In the genomic region with DNA sequence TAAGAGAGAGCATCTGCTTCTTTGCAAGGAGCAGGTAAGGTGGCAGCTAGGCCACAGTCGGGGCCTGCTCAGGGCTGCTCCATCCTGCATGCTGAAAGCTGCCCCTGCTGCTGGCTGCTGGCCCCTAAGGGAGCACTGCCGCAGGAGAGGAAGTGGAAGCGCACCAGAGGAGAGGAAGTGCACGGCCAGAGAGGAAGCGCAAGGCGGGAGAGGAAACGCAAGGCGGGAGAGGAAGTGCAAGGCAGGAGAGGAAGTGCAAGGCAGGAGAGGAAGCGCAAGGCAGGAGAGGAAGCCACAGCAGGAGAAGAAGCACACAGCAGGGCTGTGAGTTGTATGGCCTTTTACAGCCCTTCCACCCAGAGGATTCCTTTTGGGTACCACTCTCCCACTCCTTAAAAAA, we compare ENCODE assay signal across 10 cellular contexts.
A peak's percentile ranks its signal among the peaks of the same experiment; 100 is the strongest.
DNase-seq lines count a peak whose midpoint lies in the region; ATAC-seq and TF ChIP-seq lines count a peak whose summit lies in the region.
"Had no signal": no experiment of that assay in that cellular context is flagged by ENCODE, and none has a peak within 500 bp of the region (broad histone marks: within the 10 kb centered on the region; RNA-seq: fewer than 3 reads in every experiment).

No MANE protein-coding gene starts in this region.

- no peaks in the 10 kb centered on the region for H3K27me3 ChIP-seq in CD4-positive, CD25-positive, alpha-beta regulatory T cell (ENCODE audit: control insufficient read depth, insufficient read depth, low read length)
- H3K27me3 ChIP-seq in hepatocyte = no peaks in the 10 kb centered on the region

- H3K4me2 ChIP-seq in hepatocyte = no peak overlapping the region

- TF ChIP-seq CTCF in nephron (IDR thresholded peaks at IDR 0.05; ENCODE audit: unreplicated experiment in 3 of 3) (no peak), hepatocyte (IDR thresholded peaks at IDR 0.05; ENCODE audit: poor library complexity) (no peak)

- no peaks in the 10 kb centered on the region for H3K4me1 ChIP-seq in CD4-positive, CD25-positive, alpha-beta regulatory T cell (ENCODE audit: control insufficient read depth, insufficient read depth, low read length, poor library complexity, severe bottlenecking)
- peaks cover 8% of the 10 kb centered on the region for H3K4me1 ChIP-seq in hepatocyte (ENCODE audit: insufficient read depth)
- H3K4me1 ChIP-seq: prostate gland had no signal

- H3K79me2 ChIP-seq in hepatocyte = no peaks in the 10 kb centered on the region

- H3K27me3 Mint-ChIP-seq in CD4-positive, CD25-positive, alpha-beta regulatory T cell = no peaks in the 10 kb centered on the region
- H3K27me3 Mint-ChIP-seq in central memory CD8-positive, alpha-beta T cell = no peaks in the 10 kb centered on the region
- H3K27me3 Mint-ChIP-seq in nephron (ENCODE audit: low read depth) = no peaks in the 10 kb centered on the region
- H3K27me3 Mint-ChIP-seq: T-helper 17 cell had no signal

- no peaks in the 10 kb centered on the region for H3K9me3 ChIP-seq in CD4-positive, CD25-positive, alpha-beta regulatory T cell (ENCODE audit: control insufficient read depth in 2 of 2, low read length in 2 of 2)
- H3K9me3 ChIP-seq in hepatocyte (ENCODE audit: low read depth) = no peaks in the 10 kb centered on the region
- H3K9me3 ChIP-seq: prostate gland had no signal

- no peak overlapping the region for H3K27ac ChIP-seq in CD4-positive, CD25-positive, alpha-beta regulatory T cell (ENCODE audit: insufficient read depth, low read length, poor library complexity, severe bottlenecking)
- H3K27ac ChIP-seq in hepatocyte = no peak overlapping the region
- H3K27ac ChIP-seq: prostate gland had no signal

- H3K9me2 ChIP-seq in hepatocyte (replicated peaks; ENCODE audit: insufficient read depth) = no peaks in the 10 kb centered on the region

- H2AFZ ChIP-seq in hepatocyte = no peak overlapping the region

- no peaks in the 10 kb centered on the region for H3K36me3 Mint-ChIP-seq in CD4-positive, CD25-positive, alpha-beta regulatory T cell
- H3K36me3 Mint-ChIP-seq in central memory CD8-positive, alpha-beta T cell (ENCODE audit: insufficient read depth) = no peaks in the 10 kb centered on the region
- H3K36me3 Mint-ChIP-seq in nephron (ENCODE audit: low read depth) = no peaks in the 10 kb centered on the region

- WGBS in hepatocyte (ENCODE audit: low lambda C conversion rate, missing lambda C conversion rate) = 94% methylated on average over 9 of the region's 9 CpGs

- peaks cover 0 to 21% (median 4%) of the 10 kb centered on the region in 4 donors for H3K4me1 Mint-ChIP-seq in CD4-positive, CD25-positive, alpha-beta regulatory T cell
- H3K4me1 Mint-ChIP-seq in central memory CD8-positive, alpha-beta T cell = peaks cover 9% of the 10 kb centered on the region
- H3K4me1 Mint-ChIP-seq in nephron = peaks cover 30% of the 10 kb centered on the region

- peak overlapping the region in 2 of 4 donors; percentile 70 to 81 for H3K4me3 Mint-ChIP-seq in CD4-positive, CD25-positive, alpha-beta regulatory T cell
- peak overlapping the region; percentile 45 for H3K4me3 Mint-ChIP-seq in central memory CD8-positive, alpha-beta T cell
- H3K4me3 Mint-ChIP-seq in nephron = no peak overlapping the region

- peak overlapping the region; percentile 79 to 83 (median 81) for H3K27ac Mint-ChIP-seq in CD4-positive, CD25-positive, alpha-beta regulatory T cell
- peak overlapping the region; percentile 84 for H3K27ac Mint-ChIP-seq in central memory CD8-positive, alpha-beta T cell (ENCODE audit: low read depth)
- peak overlapping the region in 2 of 3 experiments; percentile 27 to 63 for H3K27ac Mint-ChIP-seq in nephron
- H3K27ac Mint-ChIP-seq: T-helper 17 cell had no signal

- DNase-seq in CD4-positive, CD25-positive, alpha-beta regulatory T cell = peak in 1 of 3 donors; percentile 12
- DNase-seq in KBM-7 (peak; percentile 12), hepatocyte (ENCODE audit: low spot score) (no peak), iPS-NIHi11 (ENCODE audit: low spot score) (no peak)
- no peak for DNase-seq in central memory CD8-positive, alpha-beta T cell (ENCODE audit: low spot score in 2 of 2)
- DNase-seq: NCI-H2081, T-helper 17 cell had no signal

- H3K4me3 ChIP-seq in CD4-positive, CD25-positive, alpha-beta regulatory T cell (ENCODE audit: low read depth, low read length) = no peak overlapping the region
- H3K4me3 ChIP-seq in hepatocyte = no peak overlapping the region
- H3K4me3 ChIP-seq: prostate gland had no signal

- in situ Hi-C loops in KBM-7 (cut with MboI; ENCODE audit: low pct_unique_long_range_greater_than_20kb, low sequenced_read_pairs) = no loop called here

- H3K36me3 ChIP-seq in CD4-positive, CD25-positive, alpha-beta regulatory T cell (ENCODE audit: control insufficient read depth, insufficient read depth, low read length) = no peaks in the 10 kb centered on the region
- no peaks in the 10 kb centered on the region for H3K36me3 ChIP-seq in hepatocyte (replicated peaks; ENCODE audit: insufficient read depth, low read depth)
- H3K36me3 ChIP-seq: prostate gland had no signal

- peaks cover 0 to 2% (median 0%) of the 10 kb centered on the region in 7 donors for H3K9me3 Mint-ChIP-seq in CD4-positive, CD25-positive, alpha-beta regulatory T cell
- no peaks in the 10 kb centered on the region for H3K9me3 Mint-ChIP-seq in central memory CD8-positive, alpha-beta T cell
- H3K9me3 Mint-ChIP-seq in nephron = no peaks in the 10 kb centered on the region

- ATAC-seq in CD4-positive, CD25-positive, alpha-beta regulatory T cell (ENCODE audit: low read depth in 2 of 2) = peak in 1 of 2 donors; percentile 31
- ATAC-seq in central memory CD8-positive, alpha-beta T cell (replicated peaks; ENCODE audit: extremely low read depth, poor library complexity, severe bottlenecking) = no peak
- ATAC-seq in HG03280 (IDR thresholded peaks at IDR 0.05; ENCODE audit: unreplicated experiment) = no peak
- ATAC-seq: T-helper 17 cell had no signal

- no peaks in the 10 kb centered on the region for H4K20me1 ChIP-seq in hepatocyte (ENCODE audit: insufficient read depth, poor library complexity, severe bottlenecking)
